Comparison of ENCODE assay signal across 16 cellular contexts in genomic region chr6:157840261-157840660, GRCh38. TPM values are rescaled to one million over a fixed set of nuclear protein-coding genes. Genes with fewer than 3 reads are reported as not detected.
DNase-seq lines count a peak whose midpoint lies in the region; ATAC-seq and TF ChIP-seq lines count a peak whose summit lies in the region.
"Had no signal": no experiment of that assay in that cellular context is flagged by ENCODE, and none has a peak within 500 bp of the region (broad histone marks: within the 10 kb centered on the region; RNA-seq: fewer than 3 reads in every experiment).

No MANE protein-coding gene starts in this region.

- no peak overlapping the region for H3K27ac ChIP-seq in mesenchymal stem cell (ENCODE audit: low read length, poor library complexity, severe bottlenecking)
- H3K27ac ChIP-seq: coronary artery, neutrophil, upper lobe of left lung had no signal

- no peaks in the 10 kb centered on the region for H3K27me3 ChIP-seq in mesenchymal stem cell (ENCODE audit: control insufficient read depth in 1 of 2, insufficient read depth in 1 of 2, low read length in 2 of 2)
- H3K27me3 ChIP-seq: neutrophil, upper lobe of left lung had no signal

- H3K23ac ChIP-seq in mesenchymal stem cell (ENCODE audit: low read length in 2 of 2): no peak overlapping the region

- no peak overlapping the region for H2AK5ac ChIP-seq in mesenchymal stem cell (ENCODE audit: low read length, severe bottlenecking)

- H3K4me2 ChIP-seq in mesenchymal stem cell (ENCODE audit: low read length, poor library complexity, severe bottlenecking): no peak overlapping the region

- H3K9me3 ChIP-seq in mesenchymal stem cell (ENCODE audit: control insufficient read depth, low read length): no peaks in the 10 kb centered on the region
- no peaks in the 10 kb centered on the region for H3K9me3 ChIP-seq in mucosa of descending colon
- H3K9me3 ChIP-seq: neutrophil, upper lobe of left lung had no signal

- H3K9ac ChIP-seq in mesenchymal stem cell (ENCODE audit: low read length): peak overlapping the region; percentile 81

- no peak overlapping the region for H2BK120ac ChIP-seq in mesenchymal stem cell (ENCODE audit: low read depth, low read length)

- peaks cover 90% of the 10 kb centered on the region for H3K4me1 Mint-ChIP-seq in stimulated activated naive CD8-positive, alpha-beta T cell treated with anti-CD3 and anti-CD28 coated beads, Interleukin-15, Interleukin-2, amounts not matched to agents 100 ng/mL and 50 ng/mL, for 24 hours (ENCODE audit: low read depth)
- peaks cover 82% of the 10 kb centered on the region for H3K4me1 Mint-ChIP-seq in WTC11

- no peak overlapping the region for H2BK5ac ChIP-seq in mesenchymal stem cell (ENCODE audit: low read depth, low read length, poor library complexity, severe bottlenecking)

- H3K14ac ChIP-seq in mesenchymal stem cell (ENCODE audit: low read length in 2 of 2): peak overlapping the region in 1 of 2 experiments; percentile 65

- peaks cover 8% of the 10 kb centered on the region for H3K9me3 Mint-ChIP-seq in stimulated activated naive CD8-positive, alpha-beta T cell treated with anti-CD3 and anti-CD28 coated beads, Interleukin-15, Interleukin-2, amounts not matched to agents 100 ng/mL and 50 ng/mL, for 24 hours
- no peaks in the 10 kb centered on the region for H3K9me3 Mint-ChIP-seq in WTC11

- CTCF ChIA-PET in WTC11 (lab: Charles Lee): interaction anchor here (1.9 kb wide), 1 partner anchor 33 kb away, joined by 7 read pairs; no protein-coding TSS in a partner anchor

- H3K18ac ChIP-seq in mesenchymal stem cell (ENCODE audit: low read depth in 1 of 2, low read length in 2 of 2): no peak overlapping the region

- DNase-seq in stimulated activated naive CD8-positive, alpha-beta T cell treated with anti-CD3 and anti-CD28 coated beads, Interleukin-15, Interleukin-2, amounts not matched to agents 100 U/mL and 50 U/mL, for 24 hours: no peak
- DNase-seq in WTC11 (ENCODE audit: low spot score) (no peak), mesenchymal stem cell (no peak), SW480 (ENCODE audit: low spot score) (no peak), 8988T (no peak), inferior parietal cortex (ENCODE audit: extremely low spot score) (no peak), mucosa of descending colon (no peak)
- DNase-seq: aorta; NCI-H1092; NCI-H524 treated with DMSO at 0.1 percent for 48 hours; stimulated activated CD4-positive, alpha-beta T cell treated with anti-CD3 and anti-CD28 coated beads, Interleukin-4, amount 100 ng/mL, for 4 hours; upper lobe of left lung had no signal

- H3K36me3 ChIP-seq in mesenchymal stem cell (ENCODE audit: control insufficient read depth in 1 of 2, insufficient read depth in 2 of 2, low read depth in 1 of 2, low read length in 2 of 2): peaks cover 0 to 44% of the 10 kb centered on the region in 2 experiments
- no peaks in the 10 kb centered on the region for H3K36me3 ChIP-seq in mucosa of descending colon (ENCODE audit: low read depth)
- H3K36me3 ChIP-seq: neutrophil, upper lobe of left lung had no signal

- peaks cover 49% of the 10 kb centered on the region for H3K36me3 Mint-ChIP-seq in stimulated activated naive CD8-positive, alpha-beta T cell treated with anti-CD3 and anti-CD28 coated beads, Interleukin-15, Interleukin-2, amounts not matched to agents 100 ng/mL and 50 ng/mL, for 24 hours (ENCODE audit: low read depth)
- no peaks in the 10 kb centered on the region for H3K36me3 Mint-ChIP-seq in WTC11

- H2BK15ac ChIP-seq in mesenchymal stem cell (ENCODE audit: low read depth, poor library complexity, severe bottlenecking): no peak overlapping the region

- H3K4ac ChIP-seq in mesenchymal stem cell (ENCODE audit: low read depth in 1 of 2, low read length in 2 of 2): no peak overlapping the region

- no peak for ATAC-seq in stimulated activated naive CD8-positive, alpha-beta T cell treated with anti-CD3 and anti-CD28 coated beads, Interleukin-15, Interleukin-2, amounts not matched to agents 100 U/mL and 50 U/mL, for 24 hours
- ATAC-seq in WTC11 (no peak), mucosa of descending colon (no peak)
- ATAC-seq: sciatic nerve had no signal

- POLR2A ChIA-PET in WTC11 (lab: Charles Lee): interaction anchor here (0.7 kb wide), 1 partner anchor 43 kb away, joined by 6 read pairs; no protein-coding TSS in a partner anchor

- H4K91ac ChIP-seq in mesenchymal stem cell (ENCODE audit: low read length): no peak overlapping the region

- H3K27me3 Mint-ChIP-seq in stimulated activated naive CD8-positive, alpha-beta T cell treated with anti-CD3 and anti-CD28 coated beads, Interleukin-15, Interleukin-2, amounts not matched to agents 100 ng/mL and 50 ng/mL, for 24 hours: no peaks in the 10 kb centered on the region
- H3K27me3 Mint-ChIP-seq in WTC11 (ENCODE audit: low read depth): no peaks in the 10 kb centered on the region

- intact Hi-C loops in mucosa of descending colon (cut with DNase I, micrococcal nuclease): no loop called here

- H3K4me3 ChIP-seq in mesenchymal stem cell (ENCODE audit: insufficient read depth in 1 of 2, low read depth in 1 of 2, low read length in 2 of 2): peak overlapping the region in 1 of 2 experiments; percentile 59
- no peak overlapping the region for H3K4me3 ChIP-seq in mucosa of descending colon
- H3K4me3 ChIP-seq: upper lobe of left lung had no signal

- WGBS in mesenchymal stem cell: 85% methylated on average over 2 of the region's 2 CpGs

- H2BK12ac ChIP-seq in mesenchymal stem cell (ENCODE audit: low read length in 2 of 2): no peak overlapping the region

- peak overlapping the region; percentile 61 for H3K27ac Mint-ChIP-seq in stimulated activated naive CD8-positive, alpha-beta T cell treated with anti-CD3 and anti-CD28 coated beads, Interleukin-15, Interleukin-2, amounts not matched to agents 100 ng/mL and 50 ng/mL, for 24 hours
- peak overlapping the region; percentile 50 for H3K27ac Mint-ChIP-seq in WTC11

- H2AFZ ChIP-seq in mesenchymal stem cell (ENCODE audit: low read depth, low read length): no peak overlapping the region

- H4K8ac ChIP-seq in mesenchymal stem cell (ENCODE audit: low read length): no peak overlapping the region

- H3K4me1 ChIP-seq in mesenchymal stem cell (ENCODE audit: control insufficient read depth, insufficient read depth, low read depth, low read length): peaks cover 14% of the 10 kb centered on the region
- H3K4me1 ChIP-seq in mucosa of descending colon (ENCODE audit: low read depth): peaks cover 10% of the 10 kb centered on the region

- no peak overlapping the region for H3K4me3 Mint-ChIP-seq in stimulated activated naive CD8-positive, alpha-beta T cell treated with anti-CD3 and anti-CD28 coated beads, Interleukin-15, Interleukin-2, amounts not matched to agents 100 ng/mL and 50 ng/mL, for 24 hours
- no peak overlapping the region for H3K4me3 Mint-ChIP-seq in WTC11

- TF ChIP-seq CTCF in WTC11 (IDR thresholded peaks at IDR 0.05) (no peak), mucosa of descending colon (IDR thresholded peaks at IDR 0.05) (no peak)

- H3K79me1 ChIP-seq in mesenchymal stem cell (replicated peaks; ENCODE audit: low read length, poor library complexity, severe bottlenecking): peaks cover 5% of the 10 kb centered on the region

TF ChIP-seq in WTC11, 78 proteins besides CTCF, POLR2A, EP300 and RAD21:
- no peak for TF ChIP-seq ATF3 (CRISPR knock-in tag; conservative IDR thresholded peaks at IDR 0.05)
- TF ChIP-seq NFYB (CRISPR knock-in tag; conservative IDR thresholded peaks at IDR 0.05; ENCODE audit: low read depth): no peak
- TF ChIP-seq GABPB1 (CRISPR knock-in tag; IDR thresholded peaks at IDR 0.05): no peak
- TF ChIP-seq ZNF219 (CRISPR knock-in tag; IDR thresholded peaks at IDR 0.05; ENCODE audit: borderline replicate concordance): no peak
- no peak for TF ChIP-seq ETV6 (CRISPR knock-in tag; IDR thresholded peaks at IDR 0.05)
- TF ChIP-seq SMAD3 (CRISPR knock-in tag; IDR thresholded peaks at IDR 0.05; ENCODE audit: borderline replicate concordance): no peak
- TF ChIP-seq ZNF396 (CRISPR knock-in tag; IDR thresholded peaks at IDR 0.05; ENCODE audit: borderline replicate concordance): no peak
- TF ChIP-seq ERG (CRISPR knock-in tag; IDR thresholded peaks at IDR 0.05): no peak
- TF ChIP-seq ZSCAN18 (CRISPR knock-in tag; IDR thresholded peaks at IDR 0.05): no peak
- TF ChIP-seq ESRRA (CRISPR knock-in tag; IDR thresholded peaks at IDR 0.05; ENCODE audit: borderline replicate concordance): no peak
TF ChIP-seq in WTC11: peak in this region for 0.

RNA-seq across cellular contexts. Expression of gene SNX9, which starts 17.2 kb away (rescaled TPM):
- 28.0 to 35.0 TPM (median 29.1 TPM) in 3 replicates for total RNA-seq in WTC11 (2021)
- polyA plus RNA-seq in mesenchymal stem cell (2013, experiment 1 of 2): 40.4 TPM
- polyA plus RNA-seq in mesenchymal stem cell (2013, experiment 2 of 2): 41.1 TPM
- total RNA-seq in mucosa of descending colon: 10 to 100 TPM; 55.0 to 69.6 (median 68.0) TPM
